In genomic region chr2:206145665-206146064, GRCh38 we compare ENCODE assay signal across 2 cellular contexts.
TF ChIP-seq lines count a peak whose summit lies in the region.

No MANE protein-coding gene starts in this region.

TF ChIP-seq in GM23338, 12 proteins besides CTCF, POLR2A, EP300 and RAD21:
- TF ChIP-seq ZNF331 (CRISPR knock-in tag; IDR thresholded peaks at IDR 0.05; ENCODE audit: low read depth) (no peak), EZH2phosphoT487 (IDR thresholded peaks at IDR 0.05; ENCODE audit: unreplicated experiment) (no peak), ETS1 (IDR thresholded peaks at IDR 0.05) (no peak), JUNB (IDR thresholded peaks at IDR 0.05; ENCODE audit: unreplicated experiment) (no peak), NANOG (IDR thresholded peaks at IDR 0.05; ENCODE audit: borderline replicate concordance) (no peak)

TF ChIP-seq in GM12878, 131 proteins besides CTCF, POLR2A, EP300 and RAD21:
- TF ChIP-seq POU2F2 (IDR thresholded peaks at IDR 0.05; ENCODE audit: borderline replicate concordance, low read depth, low read length) = no peak
- no peak for TF ChIP-seq PAX5 (IDR thresholded peaks at IDR 0.05; ENCODE audit: borderline replicate concordance, low read depth, low read length)
- TF ChIP-seq MXI1 (IDR thresholded peaks at IDR 0.05; ENCODE audit: low read depth, low read length) = no peak
- no peak for TF ChIP-seq PKNOX1 (IDR thresholded peaks at IDR 0.05)
- no peak for TF ChIP-seq SKIL (IDR thresholded peaks at IDR 0.05; ENCODE audit: low read depth, poor library complexity, severe bottlenecking)
- no peak for TF ChIP-seq ZBTB33 (IDR thresholded peaks at IDR 0.05)
- TF ChIP-seq GATAD2B (conservative IDR thresholded peaks at IDR 0.05; ENCODE audit: low read depth) = no peak
TF ChIP-seq in GM12878: peak in this region for 0.
